Comparison of ENCODE assay signal across 8 cellular contexts in genomic region chr12:86484473-86484872, GRCh38.
"Had no signal": no experiment of that assay in that cellular context is flagged by ENCODE, and none has a peak within 500 bp of the region (broad histone marks: within the 10 kb centered on the region; RNA-seq: fewer than 3 reads in every experiment).

No MANE protein-coding gene starts in this region.

- H3K36me3 ChIP-seq: HAP-1 had no signal

- ATAC-seq: HCT116, K562 had no signal

- H3K27ac ChIP-seq: GM23248 had no signal

- H2AFZ ChIP-seq: GM23248 had no signal

- H3K9me3 ChIP-seq: HAP-1 had no signal

- H3K4me3 Mint-ChIP-seq: HFFc6 had no signal

- DNase-seq: GM23248, H7, HFFc6, IMR-90, KG1 had no signal

- H3K9ac ChIP-seq: GM23248 had no signal

- H3K4me3 ChIP-seq: GM23248, HAP-1, K562 had no signal

- H3K27ac Mint-ChIP-seq: HFFc6 had no signal
